Comparison of ENCODE assay signal across 8 cellular contexts in the genomic region with DNA sequence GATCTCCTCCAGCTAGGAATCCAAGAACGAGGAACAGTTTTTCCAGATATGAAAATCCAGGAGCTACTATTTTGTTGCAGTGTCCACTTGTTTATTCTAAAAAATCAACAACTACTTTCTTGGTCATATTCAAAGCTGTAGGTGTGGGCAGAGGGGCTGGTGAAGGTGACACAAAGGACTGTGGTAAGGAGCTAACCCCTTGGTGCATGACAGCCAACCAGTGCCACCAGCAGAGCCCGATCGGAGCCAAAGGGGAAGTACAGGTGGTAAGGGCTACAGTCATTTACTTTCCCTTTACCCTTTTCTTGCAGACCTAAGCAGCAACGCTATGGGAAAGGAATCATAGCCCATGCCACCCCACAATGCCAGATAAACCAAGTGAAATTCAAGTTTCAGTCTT. TPM values are rescaled to one million over a fixed set of nuclear protein-coding genes. Genes with fewer than 3 reads are reported as not detected.
DNase-seq lines count a peak whose midpoint lies in the region; ATAC-seq and TF ChIP-seq lines count a peak whose summit lies in the region.

No MANE protein-coding gene starts in this region.

- in situ Hi-C loops in brain microvascular endothelial cell (cut with HindIII; ENCODE audit: low pct_ligation_motif_present, low sequenced_read_pairs): no loop called here

- no peaks in the 10 kb centered on the region for H3K9me3 ChIP-seq in upper lobe of right lung

- CTCF ChIA-PET in WTC11 (lab: Charles Lee): interaction anchor here (1.6 kb wide), 1 partner anchor 28 kb away, joined by 8 read pairs; no protein-coding TSS in a partner anchor

- peak overlapping the region; percentile 67 for H3K27ac ChIP-seq in upper lobe of right lung
- no peak overlapping the region for H3K27ac ChIP-seq in brain microvascular endothelial cell

- H3K9me3 Mint-ChIP-seq in activated T-helper 17 cell treated with anti-CD3 and anti-CD28 coated beads, Interleukin-2, amount 50 U/mL, for 72 hours: no peaks in the 10 kb centered on the region
- H3K9me3 Mint-ChIP-seq in WTC11: peaks cover 5% of the 10 kb centered on the region; the same call in 1 of the 2 replicates

- H3K27me3 ChIP-seq in upper lobe of right lung (no peaks in the 10 kb centered on the region), brain microvascular endothelial cell (replicated peaks) (no peaks in the 10 kb centered on the region)

- ATAC-seq in HG02970 (IDR thresholded peaks at IDR 0.05; ENCODE audit: low FRiP score, unreplicated experiment): peak; percentile 41
- ATAC-seq in activated T-helper 17 cell treated with anti-CD3 and anti-CD28 coated beads, Interleukin-2, amount 50 U/mL, for 72 hours (replicated peaks): peak; percentile 93
- ATAC-seq in upper lobe of right lung: no peak
- no peak for ATAC-seq in WTC11

- POLR2A ChIA-PET in WTC11 (lab: Charles Lee): no interaction called here

- no peaks in the 10 kb centered on the region for H3K36me3 Mint-ChIP-seq in activated T-helper 17 cell treated with anti-CD3 and anti-CD28 coated beads, Interleukin-2, amount 50 U/mL, for 72 hours (ENCODE audit: low read depth)
- H3K36me3 Mint-ChIP-seq in WTC11: no peaks in the 10 kb centered on the region; the same call in 1 of the 2 replicates

- intact Hi-C loops in upper lobe of right lung (cut with DNase I): no loop called here

- no peak overlapping the region for H3K4me3 ChIP-seq in upper lobe of right lung
- H3K4me3 ChIP-seq in foreskin fibroblast (ENCODE audit: low read depth in 1 of 2, low read length in 2 of 2): no peak overlapping the region
- H3K4me3 ChIP-seq in brain microvascular endothelial cell (ENCODE audit: low read depth, low read length): no peak overlapping the region

- H3K36me3 ChIP-seq in upper lobe of right lung (no peaks in the 10 kb centered on the region), brain microvascular endothelial cell (replicated peaks) (no peaks in the 10 kb centered on the region)

- peaks cover 38% of the 10 kb centered on the region for H3K4me1 Mint-ChIP-seq in activated T-helper 17 cell treated with anti-CD3 and anti-CD28 coated beads, Interleukin-2, amount 50 U/mL, for 72 hours
- H3K4me1 Mint-ChIP-seq in WTC11: peaks cover 20% of the 10 kb centered on the region

- H3K27ac Mint-ChIP-seq in activated T-helper 17 cell treated with anti-CD3 and anti-CD28 coated beads, Interleukin-2, amount 50 U/mL, for 72 hours: peak overlapping the region; percentile 95
- no peak overlapping the region for H3K27ac Mint-ChIP-seq in WTC11

- no peaks in the 10 kb centered on the region for H3K27me3 Mint-ChIP-seq in activated T-helper 17 cell treated with anti-CD3 and anti-CD28 coated beads, Interleukin-2, amount 50 U/mL, for 72 hours
- H3K27me3 Mint-ChIP-seq in WTC11 (ENCODE audit: low read depth): no peaks in the 10 kb centered on the region; the same call in 1 of the 2 replicates

- TF ChIP-seq CTCF in upper lobe of right lung (IDR thresholded peaks at IDR 0.05) (no peak), WTC11 (IDR thresholded peaks at IDR 0.05) (no peak), foreskin fibroblast (IDR thresholded peaks at IDR 0.05; ENCODE audit: low read depth, low read length) (no peak), brain microvascular endothelial cell (IDR thresholded peaks at IDR 0.05; ENCODE audit: low read depth, low read length, missing control alignments) (no peak)

- peak; percentile 52 for DNase-seq in stimulated activated CD4-positive, alpha-beta T cell treated with anti-CD3 and anti-CD28 coated beads, Interleukin-1b, Interleukin-23, amount 100 ng/mL, for 48 hours
- DNase-seq in stimulated activated CD4-positive, alpha-beta T cell treated with anti-CD3 and anti-CD28 coated beads, Interleukin-4, amount 100 ng/mL, for 4 hours: no peak
- DNase-seq in upper lobe of right lung (no peak), WTC11 (ENCODE audit: low spot score) (no peak), foreskin fibroblast (no peak), brain microvascular endothelial cell (no peak)

- peaks cover 59% of the 10 kb centered on the region for H3K4me1 ChIP-seq in upper lobe of right lung

- peak overlapping the region; percentile 79 for H3K4me3 Mint-ChIP-seq in activated T-helper 17 cell treated with anti-CD3 and anti-CD28 coated beads, Interleukin-2, amount 50 U/mL, for 72 hours
- H3K4me3 Mint-ChIP-seq in WTC11: no peak overlapping the region

TF ChIP-seq in WTC11, 78 proteins besides CTCF, POLR2A, EP300 and RAD21 (continues in another document):
- TF ChIP-seq, protein P1, sequence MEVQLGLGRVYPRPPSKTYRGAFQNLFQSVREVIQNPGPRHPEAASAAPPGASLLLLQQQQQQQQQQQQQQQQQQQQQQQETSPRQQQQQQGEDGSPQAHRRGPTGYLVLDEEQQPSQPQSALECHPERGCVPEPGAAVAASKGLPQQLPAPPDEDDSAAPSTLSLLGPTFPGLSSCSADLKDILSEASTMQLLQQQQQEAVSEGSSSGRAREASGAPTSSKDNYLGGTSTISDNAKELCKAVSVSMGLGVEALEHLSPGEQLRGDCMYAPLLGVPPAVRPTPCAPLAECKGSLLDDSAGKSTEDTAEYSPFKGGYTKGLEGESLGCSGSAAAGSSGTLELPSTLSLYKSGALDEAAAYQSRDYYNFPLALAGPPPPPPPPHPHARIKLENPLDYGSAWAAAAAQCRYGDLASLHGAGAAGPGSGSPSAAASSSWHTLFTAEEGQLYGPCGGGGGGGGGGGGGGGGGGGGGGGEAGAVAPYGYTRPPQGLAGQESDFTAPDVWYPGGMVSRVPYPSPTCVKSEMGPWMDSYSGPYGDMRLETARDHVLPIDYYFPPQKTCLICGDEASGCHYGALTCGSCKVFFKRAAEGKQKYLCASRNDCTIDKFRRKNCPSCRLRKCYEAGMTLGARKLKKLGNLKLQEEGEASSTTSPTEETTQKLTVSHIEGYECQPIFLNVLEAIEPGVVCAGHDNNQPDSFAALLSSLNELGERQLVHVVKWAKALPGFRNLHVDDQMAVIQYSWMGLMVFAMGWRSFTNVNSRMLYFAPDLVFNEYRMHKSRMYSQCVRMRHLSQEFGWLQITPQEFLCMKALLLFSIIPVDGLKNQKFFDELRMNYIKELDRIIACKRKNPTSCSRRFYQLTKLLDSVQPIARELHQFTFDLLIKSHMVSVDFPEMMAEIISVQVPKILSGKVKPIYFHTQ (CRISPR knock-in tag; IDR thresholded peaks at IDR 0.05): no peak
- TF ChIP-seq NFATC4 (CRISPR knock-in tag; IDR thresholded peaks at IDR 0.05) (no peak), ZNF263 (CRISPR knock-in tag; IDR thresholded peaks at IDR 0.05; ENCODE audit: low read depth) (no peak), EMX1 (CRISPR knock-in tag; IDR thresholded peaks at IDR 0.05) (no peak), CREB1 (CRISPR knock-in tag; IDR thresholded peaks at IDR 0.05) (no peak), CBFB (CRISPR knock-in tag; IDR thresholded peaks at IDR 0.05; ENCODE audit: low read depth) (no peak), ESRRA (CRISPR knock-in tag; IDR thresholded peaks at IDR 0.05; ENCODE audit: borderline replicate concordance) (no peak)
- TF ChIP-seq, protein P2, sequence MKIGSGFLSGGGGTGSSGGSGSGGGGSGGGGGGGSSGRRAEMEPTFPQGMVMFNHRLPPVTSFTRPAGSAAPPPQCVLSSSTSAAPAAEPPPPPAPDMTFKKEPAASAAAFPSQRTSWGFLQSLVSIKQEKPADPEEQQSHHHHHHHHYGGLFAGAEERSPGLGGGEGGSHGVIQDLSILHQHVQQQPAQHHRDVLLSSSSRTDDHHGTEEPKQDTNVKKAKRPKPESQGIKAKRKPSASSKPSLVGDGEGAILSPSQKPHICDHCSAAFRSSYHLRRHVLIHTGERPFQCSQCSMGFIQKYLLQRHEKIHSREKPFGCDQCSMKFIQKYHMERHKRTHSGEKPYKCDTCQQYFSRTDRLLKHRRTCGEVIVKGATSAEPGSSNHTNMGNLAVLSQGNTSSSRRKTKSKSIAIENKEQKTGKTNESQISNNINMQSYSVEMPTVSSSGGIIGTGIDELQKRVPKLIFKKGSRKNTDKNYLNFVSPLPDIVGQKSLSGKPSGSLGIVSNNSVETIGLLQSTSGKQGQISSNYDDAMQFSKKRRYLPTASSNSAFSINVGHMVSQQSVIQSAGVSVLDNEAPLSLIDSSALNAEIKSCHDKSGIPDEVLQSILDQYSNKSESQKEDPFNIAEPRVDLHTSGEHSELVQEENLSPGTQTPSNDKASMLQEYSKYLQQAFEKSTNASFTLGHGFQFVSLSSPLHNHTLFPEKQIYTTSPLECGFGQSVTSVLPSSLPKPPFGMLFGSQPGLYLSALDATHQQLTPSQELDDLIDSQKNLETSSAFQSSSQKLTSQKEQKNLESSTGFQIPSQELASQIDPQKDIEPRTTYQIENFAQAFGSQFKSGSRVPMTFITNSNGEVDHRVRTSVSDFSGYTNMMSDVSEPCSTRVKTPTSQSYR (CRISPR knock-in tag; IDR thresholded peaks at IDR 0.05): no peak
- TF ChIP-seq, protein P3, sequence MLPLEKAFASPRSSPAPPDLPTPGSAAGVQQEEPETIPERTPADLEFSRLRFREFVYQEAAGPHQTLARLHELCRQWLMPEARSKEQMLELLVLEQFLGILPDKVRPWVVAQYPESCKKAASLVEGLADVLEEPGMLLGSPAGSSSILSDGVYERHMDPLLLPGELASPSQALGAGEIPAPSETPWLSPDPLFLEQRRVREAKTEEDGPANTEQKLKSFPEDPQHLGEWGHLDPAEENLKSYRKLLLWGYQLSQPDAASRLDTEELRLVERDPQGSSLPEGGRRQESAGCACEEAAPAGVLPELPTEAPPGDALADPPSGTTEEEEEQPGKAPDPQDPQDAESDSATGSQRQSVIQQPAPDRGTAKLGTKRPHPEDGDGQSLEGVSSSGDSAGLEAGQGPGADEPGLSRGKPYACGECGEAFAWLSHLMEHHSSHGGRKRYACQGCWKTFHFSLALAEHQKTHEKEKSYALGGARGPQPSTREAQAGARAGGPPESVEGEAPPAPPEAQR (CRISPR knock-in tag; IDR thresholded peaks at IDR 0.05): no peak

RNA-seq across cellular contexts. Expression of a gene that starts 30.7 kb away (rescaled TPM):
- total RNA-seq in activated T-helper 17 cell treated with anti-CD3 and anti-CD28 coated beads, Interleukin-2, amount 50 U/mL, for 72 hours: under 1 TPM; 0.34 to 0.39 TPM
- total RNA-seq in upper lobe of right lung (37.6 TPM), WTC11 (2021) (0.11 TPM in 1 of 3 replicates, not detected in the others)

RNA-seq across cellular contexts. Expression of a gene that starts 32.0 kb away (rescaled TPM):
- 1 to 10 TPM; 4.0 to 4.7 TPM for total RNA-seq in activated T-helper 17 cell treated with anti-CD3 and anti-CD28 coated beads, Interleukin-2, amount 50 U/mL, for 72 hours
- 2.7 TPM for total RNA-seq in upper lobe of right lung
- 0.48 to 0.64 TPM (median 0.53 TPM) in 3 replicates for total RNA-seq in WTC11 (2021)

RNA-seq across cellular contexts. Expression of a gene that starts 48.8 kb away (rescaled TPM):
- 10 to 100 TPM; 55.7 to 65.4 TPM for total RNA-seq in activated T-helper 17 cell treated with anti-CD3 and anti-CD28 coated beads, Interleukin-2, amount 50 U/mL, for 72 hours
- 48.9 TPM for total RNA-seq in upper lobe of right lung
- 49.7 to 56.0 TPM (median 50.3 TPM) in 3 replicates for total RNA-seq in WTC11 (2021)

RNA-seq across cellular contexts. Expression of a gene that starts 49.1 kb away (rescaled TPM):
- total RNA-seq in activated T-helper 17 cell treated with anti-CD3 and anti-CD28 coated beads, Interleukin-2, amount 50 U/mL, for 72 hours: 10 to 100 TPM; 11.4 to 14.7 TPM
- 26.5 TPM for total RNA-seq in upper lobe of right lung
- total RNA-seq in WTC11 (2021): 3.6 to 4.3 TPM (median 4.1 TPM) in 3 replicates

Comparison
In these comparisons a context has a peak if more than half of its experiments do, and no peak if none do; other contexts are left out.
1. ATAC-seq: peak in HG02970 (single experiment) and activated T-helper 17 cell treated with anti-CD3 and anti-CD28 coated beads, Interleukin-2, amount 50 U/mL, for 72 hours (single experiment); none in upper lobe of right lung (single experiment) and WTC11 (single experiment).
2. RNA of a gene that starts 30.7 kb away (total RNA-seq): 37.6 TPM in upper lobe of right lung (single experiment); 0.34 to 0.39 TPM in activated T-helper 17 cell treated with anti-CD3 and anti-CD28 coated beads, Interleukin-2, amount 50 U/mL, for 72 hours and 0.11 TPM in WTC11; every median in the first group is over 10 times any median in the second.